Comparison of ENCODE assay signal across 19 cellular contexts in genomic region chr5:144198386-144198785, GRCh38. TPM values are rescaled to one million over a fixed set of nuclear protein-coding genes. Genes with fewer than 3 reads are reported as not detected.
DNase-seq lines count a peak whose midpoint lies in the region; TF ChIP-seq lines count a peak whose summit lies in the region.
"Had no signal": no experiment of that assay in that cellular context is flagged by ENCODE, and none has a peak within 500 bp of the region (broad histone marks: within the 10 kb centered on the region; RNA-seq: fewer than 3 reads in every experiment).

No MANE protein-coding gene starts in this region.

- no peak for TF ChIP-seq POLR2A in ovary (IDR thresholded peaks at IDR 0.05)

- peak overlapping the region; percentile 3 for H3K27ac ChIP-seq in osteoblast (ENCODE audit: low read depth, low read length)
- no peak overlapping the region for H3K27ac ChIP-seq in SJCRH30
- H3K27ac ChIP-seq in ovary = no peak overlapping the region
- H3K27ac ChIP-seq: C4-2B, heart left ventricle had no signal

- H3K36me3 ChIP-seq in osteoblast (ENCODE audit: insufficient read depth, low read length) (no peaks in the 10 kb centered on the region), SJCRH30 (no peaks in the 10 kb centered on the region), ovary (no peaks in the 10 kb centered on the region)
- H3K36me3 ChIP-seq: heart left ventricle had no signal

- no peaks in the 10 kb centered on the region for H3K27me3 ChIP-seq in osteoblast (ENCODE audit: insufficient read depth, low read length)
- H3K27me3 ChIP-seq in SJCRH30 = no peaks in the 10 kb centered on the region
- H3K27me3 ChIP-seq in ovary = no peaks in the 10 kb centered on the region

- peak overlapping the region; percentile 72 for H2AFZ ChIP-seq in osteoblast (ENCODE audit: low read length)

- peaks cover 17% of the 10 kb centered on the region for H3K4me1 ChIP-seq in osteoblast (ENCODE audit: insufficient read depth, low read length)
- H3K4me1 ChIP-seq in SJCRH30 = peaks cover 8% of the 10 kb centered on the region
- no peaks in the 10 kb centered on the region for H3K4me1 ChIP-seq in ovary (ENCODE audit: insufficient read depth)

- H4K20me1 ChIP-seq in osteoblast (ENCODE audit: insufficient read depth, low read length) = no peaks in the 10 kb centered on the region

- peak overlapping the region; percentile 57 for H3K4me2 ChIP-seq in osteoblast (ENCODE audit: insufficient read depth, low read length)

- TF ChIP-seq CTCF in epithelial cell of esophagus (IDR thresholded peaks at IDR 0.05; ENCODE audit: insufficient read depth, low read depth, low read length, missing control alignments) (no peak), osteoblast (IDR thresholded peaks at IDR 0.05; ENCODE audit: extremely low read depth, low read depth, low read length) (no peak), ovary (IDR thresholded peaks at IDR 0.05) (no peak)

- WGBS in ovary, 3 donors = 65 to 71% (median 68%) methylated on average over 3 of the region's 3 CpGs

- no peak for TF ChIP-seq EP300 in ovary (IDR thresholded peaks at IDR 0.05)

- H3K79me2 ChIP-seq in osteoblast (ENCODE audit: insufficient read depth, low read length) = no peaks in the 10 kb centered on the region

- H3K4me3 ChIP-seq in epithelial cell of esophagus (ENCODE audit: low read length) = no peak overlapping the region
- peak overlapping the region; percentile 8 for H3K4me3 ChIP-seq in osteoblast (ENCODE audit: insufficient read depth, low read length)
- no peak overlapping the region for H3K4me3 ChIP-seq in SJCRH30
- no peak overlapping the region for H3K4me3 ChIP-seq in ovary
- H3K4me3 ChIP-seq: heart left ventricle had no signal

- DNase-seq in ELR (ENCODE audit: low read depth) = peak; percentile 60
- DNase-seq in NCI-H69 (lab: John Stamatoyannopoulos, UW) = peak; percentile 95
- peak; percentile 76 for DNase-seq in epithelial cell of esophagus (ENCODE audit: low read depth)
- no peak for DNase-seq in osteoblast (ENCODE audit: insufficient read length, low spot score, missing footprints)
- no peak for DNase-seq in SJCRH30
- no peak for DNase-seq in stimulated activated CD4-positive, alpha-beta T cell treated with anti-CD3 and anti-CD28 coated beads, Interleukin-4, amount 100 ng/mL, for 4 hours
- DNase-seq in ovary = no peak
- DNase-seq: activated CD4-positive, alpha-beta T cell treated with anti-CD3 and anti-CD28 coated beads for 4 hours; activated T-cell treated with anti-CD3 and anti-CD28 coated beads for 4 hours; central memory CD4-positive, alpha-beta T cell; endodermal cell; heart left ventricle; NCI-H1694 treated with DMSO at 0.1 percent for 48 hours; NCI-H82; occipital lobe; RPMI8226; small intestine; stimulated activated naive CD4-positive, alpha-beta T cell treated with Interleukin-2 at 50 U/mL for 16 hours had no signal

- H3K9me3 ChIP-seq in osteoblast (ENCODE audit: low read depth, low read length) (no peaks in the 10 kb centered on the region), SJCRH30 (replicated peaks) (no peaks in the 10 kb centered on the region), ovary (no peaks in the 10 kb centered on the region)
- H3K9me3 ChIP-seq: heart left ventricle had no signal

- intact Hi-C loops in ovary (cut with DNase I) = no loop called here

RNA-seq across cellular contexts. Expression of gene KCTD16, which starts 27.7 kb away (rescaled TPM):
- 1.5 and 3.6 TPM in 2 replicates for total RNA-seq in osteoblast
- total RNA-seq in SJCRH30 (2014; rRNA removed; shearing (Covaris generic)) = 0.04 and 0.05 TPM in 2 replicates
- total RNA-seq in ovary = under 1 TPM in 6 of 7 donors, not detected in 1; under 0.01 to 0.46 (median 0.13) TPM
- polyA plus RNA-seq in ovary = under 1 TPM; 0.05 to 0.23 TPM
- polyA plus RNA-seq: heart left ventricle had no signal

RNA-seq across cellular contexts. Expression of gene YIPF5, which starts 27.9 kb away (rescaled TPM):
- total RNA-seq in osteoblast = 99.5 and 111 TPM in 2 replicates
- 43.1 and 45.6 TPM in 2 replicates for total RNA-seq in SJCRH30 (2014; rRNA removed; shearing (Covaris generic))
- 10 to 100 TPM; 26.2 to 43.8 (median 35.4) TPM for total RNA-seq in ovary
- 10 to 100 TPM; 15.9 to 46.2 TPM for polyA plus RNA-seq in ovary

Comparison
In these comparisons a context has a peak if more than half of its experiments do, and no peak if none do; other contexts are left out.
1. DNase-seq: peak in ELR (single experiment), NCI-H69 (single experiment) and epithelial cell of esophagus (single experiment); none in osteoblast (single experiment), SJCRH30 (0 of 2), stimulated activated CD4-positive, alpha-beta T cell treated with anti-CD3 and anti-CD28 coated beads, Interleukin-4, amount 100 ng/mL, for 4 hours (0 of 2) and ovary (0 of 5).